ENCODE assay signal across 8 cellular contexts in genomic region chr2:208265371-208265806, GRCh38. TPM values are rescaled to one million over a fixed set of nuclear protein-coding genes. Genes with fewer than 3 reads are reported as not detected.
DNase-seq lines count a peak whose midpoint lies in the region; ATAC-seq lines count a peak whose summit lies in the region.

No MANE protein-coding gene starts in this region.

- DNase-seq in EL (peak; percentile 42), T-helper 2 cell (peak in 4 of 5 experiments; percentile 7 to 89 (median 37)), left colon (peak; percentile 40 to 44), pons (ENCODE audit: low spot score) (no peak)
- peak; percentile 58 for DNase-seq in central memory CD4-positive, alpha-beta T cell
- peak; percentile 50 for DNase-seq in stimulated activated CD4-positive, alpha-beta T cell treated with anti-CD3 and anti-CD28 coated beads, Interleukin-4, amount 100 ng/mL, for 24 hours

- intact Hi-C loops in left colon (cut with DNase I, micrococcal nuclease) = no loop called here

- ATAC-seq in GM19455 (IDR thresholded peaks at IDR 0.05; ENCODE audit: unreplicated experiment) (peak; percentile 48), HG03469 (IDR thresholded peaks at IDR 0.05; ENCODE audit: unreplicated experiment) (peak; percentile 30), left colon (peak; percentile 29)

RNA-seq across cellular contexts. Expression of gene PIKFYVE, which starts 0.7 kb away (rescaled TPM):
- 10 to 100 TPM; 17.6 to 20.5 TPM for total RNA-seq in left colon

RNA-seq across cellular contexts. Expression of gene IDH1, which starts 10.5 kb away (rescaled TPM):
- 100 to 1,000 TPM; 228 to 238 TPM for total RNA-seq in left colon
